ENCODE assay signal across 29 cellular contexts in genomic region chr20:61594198-61594597, GRCh38.
"Had no signal": no experiment of that assay in that cellular context is flagged by ENCODE, and none has a peak within 500 bp of the region (broad histone marks: within the 10 kb centered on the region; RNA-seq: fewer than 3 reads in every experiment).

No MANE protein-coding gene starts in this region.

- H3K4me1 ChIP-seq: parathyroid adenoma, psoas muscle, right lobe of liver, thyroid gland, upper lobe of left lung had no signal

- H3K9ac ChIP-seq: parathyroid adenoma had no signal

- H3K4me1 Mint-ChIP-seq: naive B cell; naive thymus-derived CD8-positive, alpha-beta T cell; stimulated activated effector memory CD8-positive, alpha-beta T cell treated with anti-CD3 and anti-CD28 coated beads, Interleukin-12 subunit alpha, Interleukin-12 subunit beta, amount 100 ng/mL, for 72 hours; stimulated activated naive B cell treated with anti-CD40 and anti-IgM and Interleukin-4, amounts not matched to agents 10 μg/mL and 1 μg/mL and 100 μg/mL, for 72 hours had no signal

- H3K27ac ChIP-seq: ovary, parathyroid adenoma, psoas muscle, right lobe of liver, sigmoid colon, stomach, thoracic aorta, thyroid gland, tibial nerve, upper lobe of left lung, vagina had no signal

- ATAC-seq: naive thymus-derived CD8-positive, alpha-beta T cell; psoas muscle; right cardiac atrium; right lobe of liver; stimulated activated effector memory CD8-positive, alpha-beta T cell treated with anti-CD3 and anti-CD28 coated beads, Interleukin-12 subunit alpha, Interleukin-12 subunit beta, amount 100 ng/mL, for 72 hours; stimulated activated naive B cell treated with anti-CD40 and anti-IgM and Interleukin-4, amounts not matched to agents 10 μg/mL and 1 μg/mL and 100 μg/mL, for 72 hours had no signal

- H3K27me3 Mint-ChIP-seq: naive B cell; progenitor cell of endocrine pancreas; stimulated activated naive B cell treated with anti-CD40 and anti-IgM and Interleukin-4, amounts not matched to agents 10 μg/mL and 1 μg/mL and 100 μg/mL, for 72 hours; stimulated activated naive CD8-positive, alpha-beta T cell treated with anti-CD3 and anti-CD28 coated beads, Interleukin-15, Interleukin-2, amounts not matched to agents 100 ng/mL and 50 ng/mL, for 24 hours had no signal

- H3K4me3 ChIP-seq: ovary, psoas muscle, right lobe of liver, sigmoid colon, stomach, thoracic aorta, thyroid gland, tibial nerve, upper lobe of left lung, vagina had no signal

- H3K27ac Mint-ChIP-seq: naive B cell; naive thymus-derived CD8-positive, alpha-beta T cell; nephron progenitor cell; progenitor cell of endocrine pancreas; stimulated activated effector memory CD8-positive, alpha-beta T cell treated with anti-CD3 and anti-CD28 coated beads, Interleukin-12 subunit alpha, Interleukin-12 subunit beta, amount 100 ng/mL, for 72 hours; stimulated activated naive B cell treated with anti-CD40 and anti-IgM and Interleukin-4, amounts not matched to agents 10 μg/mL and 1 μg/mL and 100 μg/mL, for 72 hours; stimulated activated naive CD8-positive, alpha-beta T cell treated with anti-CD3 and anti-CD28 coated beads, Interleukin-15, Interleukin-2, amounts not matched to agents 100 ng/mL and 50 ng/mL, for 24 hours had no signal

- H3K36me3 ChIP-seq: ovary, right lobe of liver, sigmoid colon, stomach, thoracic aorta, thyroid gland, tibial nerve, upper lobe of left lung, vagina had no signal

- H3K36me3 Mint-ChIP-seq: stimulated activated effector memory CD8-positive, alpha-beta T cell treated with anti-CD3 and anti-CD28 coated beads, Interleukin-12 subunit alpha, Interleukin-12 subunit beta, amount 100 ng/mL, for 72 hours had no signal

- H3K9me3 ChIP-seq: ovary, right lobe of liver, thyroid gland had no signal

- DNase-seq: naive B cell; naive thymus-derived CD8-positive, alpha-beta T cell; nephron progenitor cell; occipital lobe; ovary; psoas muscle; right cardiac atrium; sigmoid colon; small intestine; stimulated activated CD4-positive, alpha-beta T cell treated with anti-CD3 and anti-CD28 coated beads, Interleukin-15, amount 100 ng/mL, for 24 hours; stimulated activated CD4-positive, alpha-beta T cell treated with anti-CD3 and anti-CD28 coated beads, Interleukin-2, amount 100 ng/mL, for 24 hours; stimulated activated CD4-positive, alpha-beta T cell treated with anti-CD3 and anti-CD28 coated beads, Interleukin-2, amount 100 ng/mL, for 48 hours; stimulated activated CD4-positive, alpha-beta T cell treated with anti-CD3 and anti-CD28 coated beads, Interleukin-4, amount 100 ng/mL, for 24 hours; stimulated activated naive B cell treated with anti-CD40 and anti-IgM and Interleukin-4, amounts not matched to agents 10 μg/mL and 1 μg/mL and 100 μg/mL, for 72 hours; stimulated activated naive CD4-positive, alpha-beta T cell treated with Interleukin-2 at 50 U/mL for 16 hours; stomach; thyroid gland; trophoblast cell; upper lobe of left lung had no signal

- H3K4me3 Mint-ChIP-seq: naive B cell; naive thymus-derived CD8-positive, alpha-beta T cell; nephron progenitor cell; neural crest cell; stimulated activated effector memory CD8-positive, alpha-beta T cell treated with anti-CD3 and anti-CD28 coated beads, Interleukin-12 subunit alpha, Interleukin-12 subunit beta, amount 100 ng/mL, for 72 hours; stimulated activated naive B cell treated with anti-CD40 and anti-IgM and Interleukin-4, amounts not matched to agents 10 μg/mL and 1 μg/mL and 100 μg/mL, for 72 hours; stimulated activated naive CD8-positive, alpha-beta T cell treated with anti-CD3 and anti-CD28 coated beads, Interleukin-15, Interleukin-2, amounts not matched to agents 100 ng/mL and 50 ng/mL, for 24 hours had no signal

- FAIRE-seq: small intestine, urothelium cell line had no signal
